ENCODE assay signal across 13 cellular contexts in genomic region chr7:36288501-36288900, GRCh38.
DNase-seq lines count a peak whose midpoint lies in the region; ATAC-seq and TF ChIP-seq lines count a peak whose summit lies in the region.
"Had no signal": no experiment of that assay in that cellular context is flagged by ENCODE, and none has a peak within 500 bp of the region (broad histone marks: within the 10 kb centered on the region; RNA-seq: fewer than 3 reads in every experiment).

No MANE protein-coding gene starts in this region.

- no peaks in the 10 kb centered on the region for H3K4me1 ChIP-seq in HEK293 (ENCODE audit: control insufficient read depth, insufficient read depth, low read length)

- H3K4me3 ChIP-seq in HEK293 (ENCODE audit: low read depth, low read length), result no peak overlapping the region

- POLR2A ChIA-PET in HEK293 (lab: Yijun Ruan, JAX), result no interaction called here
- POLR2A ChIA-PET in activated naive CD8-positive, alpha-beta T cell treated with anti-CD3 and anti-CD28 coated beads, Interleukin-2, amount 10 ng/mL, durations not matched to agents 7 days and 5 days (lab: Charles Lee), result interaction anchor here (0.6 to 2.7 kb wide), 3 partner anchors 10 to 1938 kb away, joined by 3 to 14 read pairs (median 5); partner anchors contain the start of gene SEPTIN7

- CTCF ChIA-PET in HEK293 (lab: Yijun Ruan, JAX), result interaction anchor here (0.8 to 7.8 kb wide), 3 partner anchors 10 to 303 kb away, joined by 5 to 73 read pairs (median 6); no protein-coding TSS in a partner anchor

- peak overlapping the region; percentile 86 for H3K27ac Mint-ChIP-seq in activated T-cell treated with anti-CD3 and anti-CD28 coated beads, Interleukin-2, amount 50 U/mL, for 24 hours
- no peak overlapping the region for H3K27ac Mint-ChIP-seq in activated naive CD8-positive, alpha-beta T cell treated with anti-CD3 and anti-CD28 coated beads, Interleukin-2, amount 10 ng/mL, durations not matched to agents 7 days and 5 days
- H3K27ac Mint-ChIP-seq in stimulated activated effector memory CD8-positive, alpha-beta T cell treated with anti-CD3 and anti-CD28 coated beads, Interleukin-12 subunit alpha, Interleukin-12 subunit beta, amount 100 ng/mL, for 72 hours, result peak overlapping the region; percentile 97

- no peak for TF ChIP-seq CTCF in HEK293 (tag by site-specific recombination; IDR thresholded peaks at IDR 0.05)

- peaks cover 70% of the 10 kb centered on the region for H3K4me1 Mint-ChIP-seq in activated T-cell treated with anti-CD3 and anti-CD28 coated beads, Interleukin-2, amount 50 U/mL, for 24 hours (ENCODE audit: low read depth)
- H3K4me1 Mint-ChIP-seq in activated naive CD8-positive, alpha-beta T cell treated with anti-CD3 and anti-CD28 coated beads, Interleukin-2, amount 10 ng/mL, durations not matched to agents 7 days and 5 days, result peaks cover 41% of the 10 kb centered on the region
- H3K4me1 Mint-ChIP-seq in stimulated activated effector memory CD8-positive, alpha-beta T cell treated with anti-CD3 and anti-CD28 coated beads, Interleukin-12 subunit alpha, Interleukin-12 subunit beta, amount 100 ng/mL, for 72 hours, result peaks cover 57% of the 10 kb centered on the region

- H3K9me3 Mint-ChIP-seq in activated T-cell treated with anti-CD3 and anti-CD28 coated beads, Interleukin-2, amount 50 U/mL, for 24 hours, result no peaks in the 10 kb centered on the region
- H3K9me3 Mint-ChIP-seq in activated naive CD8-positive, alpha-beta T cell treated with anti-CD3 and anti-CD28 coated beads, Interleukin-2, amount 10 ng/mL, durations not matched to agents 7 days and 5 days, result no peaks in the 10 kb centered on the region
- H3K9me3 Mint-ChIP-seq in stimulated activated effector memory CD8-positive, alpha-beta T cell treated with anti-CD3 and anti-CD28 coated beads, Interleukin-12 subunit alpha, Interleukin-12 subunit beta, amount 100 ng/mL, for 72 hours, result no peaks in the 10 kb centered on the region

- DNase-seq in activated T-cell treated with anti-CD3 and anti-CD28 coated beads, Interleukin-2, amount 50 U/mL, for 24 hours, result no peak
- DNase-seq in activated T-cell treated with anti-CD3 and anti-CD28 coated beads for 4 hours (no peak), HuH-7.5 (ENCODE audit: low spot score) (no peak), OCI-M2 (lab: John Stamatoyannopoulos, UW; ENCODE audit: unreplicated experiment) (no peak)
- DNase-seq in activated naive CD8-positive, alpha-beta T cell treated with anti-CD3 and anti-CD28 coated beads, Interleukin-2, amount 10 ng/mL, durations not matched to agents 7 days and 5 days, result no peak
- no peak for DNase-seq in stimulated activated effector memory CD8-positive, alpha-beta T cell treated with anti-CD3 and anti-CD28 coated beads, Interleukin-12 subunit alpha, Interleukin-12 subunit beta, amount 100 ng/mL, for 72 hours (ENCODE audit: low spot score in 2 of 2)
- DNase-seq: dermis blood vessel endothelial cell, esophagus squamous epithelium, NCI-H2029 had no signal

- H3K4me3 Mint-ChIP-seq in activated T-cell treated with anti-CD3 and anti-CD28 coated beads, Interleukin-2, amount 50 U/mL, for 24 hours, result no peak overlapping the region
- H3K4me3 Mint-ChIP-seq in activated naive CD8-positive, alpha-beta T cell treated with anti-CD3 and anti-CD28 coated beads, Interleukin-2, amount 10 ng/mL, durations not matched to agents 7 days and 5 days, result peak overlapping the region; percentile 75
- peak overlapping the region; percentile 71 for H3K4me3 Mint-ChIP-seq in stimulated activated effector memory CD8-positive, alpha-beta T cell treated with anti-CD3 and anti-CD28 coated beads, Interleukin-12 subunit alpha, Interleukin-12 subunit beta, amount 100 ng/mL, for 72 hours

- no peaks in the 10 kb centered on the region for H3K9me3 ChIP-seq in HEK293 (ENCODE audit: control insufficient read depth, insufficient read depth, low read depth, low read length)
- H3K9me3 ChIP-seq: esophagus squamous epithelium, Peyer's patch had no signal

- no peak overlapping the region for H3K27ac ChIP-seq in HEK293 (ENCODE audit: extremely low read depth, low read depth, low read length)

- no peak for ATAC-seq in activated naive CD8-positive, alpha-beta T cell treated with anti-CD3 and anti-CD28 coated beads, Interleukin-2, amount 10 ng/mL, durations not matched to agents 7 days and 5 days (ENCODE audit: low read depth)
- ATAC-seq in stimulated activated effector memory CD8-positive, alpha-beta T cell treated with anti-CD3 and anti-CD28 coated beads, Interleukin-12 subunit alpha, Interleukin-12 subunit beta, amount 100 ng/mL, for 72 hours, result no peak
- no peak for ATAC-seq in GM19455 (IDR thresholded peaks at IDR 0.05; ENCODE audit: unreplicated experiment)

- no peaks in the 10 kb centered on the region for H3K27me3 Mint-ChIP-seq in activated T-cell treated with anti-CD3 and anti-CD28 coated beads, Interleukin-2, amount 50 U/mL, for 24 hours
- H3K27me3 Mint-ChIP-seq in activated naive CD8-positive, alpha-beta T cell treated with anti-CD3 and anti-CD28 coated beads, Interleukin-2, amount 10 ng/mL, durations not matched to agents 7 days and 5 days, result no peaks in the 10 kb centered on the region
- H3K27me3 Mint-ChIP-seq: progenitor cell of endocrine pancreas had no signal

- H3K36me3 Mint-ChIP-seq in activated T-cell treated with anti-CD3 and anti-CD28 coated beads, Interleukin-2, amount 50 U/mL, for 24 hours (ENCODE audit: low read depth), result no peaks in the 10 kb centered on the region
- peaks cover 2% of the 10 kb centered on the region for H3K36me3 Mint-ChIP-seq in activated naive CD8-positive, alpha-beta T cell treated with anti-CD3 and anti-CD28 coated beads, Interleukin-2, amount 10 ng/mL, durations not matched to agents 7 days and 5 days
- H3K36me3 Mint-ChIP-seq in stimulated activated effector memory CD8-positive, alpha-beta T cell treated with anti-CD3 and anti-CD28 coated beads, Interleukin-12 subunit alpha, Interleukin-12 subunit beta, amount 100 ng/mL, for 72 hours, result peaks cover 10% of the 10 kb centered on the region

- H3K36me3 ChIP-seq in HEK293 (ENCODE audit: control insufficient read depth in 2 of 2, insufficient read depth in 1 of 2, low read length in 2 of 2), result no peaks in the 10 kb centered on the region; a peak in 1 of 3 replicates

TF ChIP-seq in HEK293, 187 proteins besides CTCF, POLR2A, EP300 and RAD21:
- TF ChIP-seq, protein P1, sequence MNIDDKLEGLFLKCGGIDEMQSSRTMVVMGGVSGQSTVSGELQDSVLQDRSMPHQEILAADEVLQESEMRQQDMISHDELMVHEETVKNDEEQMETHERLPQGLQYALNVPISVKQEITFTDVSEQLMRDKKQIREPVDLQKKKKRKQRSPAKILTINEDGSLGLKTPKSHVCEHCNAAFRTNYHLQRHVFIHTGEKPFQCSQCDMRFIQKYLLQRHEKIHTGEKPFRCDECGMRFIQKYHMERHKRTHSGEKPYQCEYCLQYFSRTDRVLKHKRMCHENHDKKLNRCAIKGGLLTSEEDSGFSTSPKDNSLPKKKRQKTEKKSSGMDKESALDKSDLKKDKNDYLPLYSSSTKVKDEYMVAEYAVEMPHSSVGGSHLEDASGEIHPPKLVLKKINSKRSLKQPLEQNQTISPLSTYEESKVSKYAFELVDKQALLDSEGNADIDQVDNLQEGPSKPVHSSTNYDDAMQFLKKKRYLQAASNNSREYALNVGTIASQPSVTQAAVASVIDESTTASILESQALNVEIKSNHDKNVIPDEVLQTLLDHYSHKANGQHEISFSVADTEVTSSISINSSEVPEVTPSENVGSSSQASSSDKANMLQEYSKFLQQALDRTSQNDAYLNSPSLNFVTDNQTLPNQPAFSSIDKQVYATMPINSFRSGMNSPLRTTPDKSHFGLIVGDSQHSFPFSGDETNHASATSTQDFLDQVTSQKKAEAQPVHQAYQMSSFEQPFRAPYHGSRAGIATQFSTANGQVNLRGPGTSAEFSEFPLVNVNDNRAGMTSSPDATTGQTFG (tag by site-specific recombination; IDR thresholded peaks at IDR 0.05; ENCODE audit: borderline replicate concordance), result no peak
- TF ChIP-seq ZNF121 (tag by site-specific recombination; IDR thresholded peaks at IDR 0.05) (peak; percentile 82), ZNF26 (tag by site-specific recombination; IDR thresholded peaks at IDR 0.05) (no peak)
TF ChIP-seq in HEK293: peak in this region for 1.
